ENCODE assay signal across 7 cellular contexts in the genomic region with DNA sequence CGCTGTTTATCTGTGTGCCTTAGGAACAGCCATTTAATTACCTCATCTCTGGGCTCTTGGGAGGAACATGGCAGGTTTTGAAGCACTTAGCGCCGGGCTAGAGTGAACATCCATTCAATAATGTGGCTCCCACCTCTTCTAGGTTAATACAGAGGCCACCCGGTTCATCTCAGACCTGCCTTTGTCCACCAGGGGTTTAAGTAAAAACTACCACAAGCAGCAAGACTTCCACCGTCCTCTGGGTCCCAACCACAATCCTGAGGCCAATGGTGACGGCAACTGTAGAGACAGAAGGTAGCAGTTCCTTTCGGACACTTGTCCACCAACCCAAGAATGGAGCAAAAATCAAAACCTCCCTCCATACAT. TPM values are rescaled to one million over a fixed set of nuclear protein-coding genes. Genes with fewer than 3 reads are reported as not detected.
DNase-seq lines count a peak whose midpoint lies in the region; ATAC-seq and TF ChIP-seq lines count a peak whose summit lies in the region.

No MANE protein-coding gene starts in this region.

- no peaks in the 10 kb centered on the region for H3K36me3 ChIP-seq in hepatocyte (replicated peaks; ENCODE audit: insufficient read depth, low read depth)

- peak overlapping the region; percentile 93 for H3K4me3 ChIP-seq in HFF-Myc (replicated peaks; ENCODE audit: low read depth, low read length)
- peak overlapping the region; percentile 97 for H3K4me3 ChIP-seq in WI38 (ENCODE audit: low read depth, low read length)
- peak overlapping the region; percentile 50 for H3K4me3 ChIP-seq in hepatocyte

- H3K27ac ChIP-seq in hepatocyte: peak overlapping the region; percentile 76

- H3K27ac Mint-ChIP-seq in stimulated activated effector memory CD8-positive, alpha-beta T cell treated with anti-CD3 and anti-CD28 coated beads, Interleukin-12 subunit alpha, Interleukin-12 subunit beta, amount 100 ng/mL, for 72 hours: peak overlapping the region; percentile 99

- 77% methylated on average over 7 of the region's 7 CpGs for WGBS in hepatocyte (ENCODE audit: low lambda C conversion rate, missing lambda C conversion rate)

- peak overlapping the region; percentile 20 for H2AFZ ChIP-seq in hepatocyte

- no peaks in the 10 kb centered on the region for H3K9me3 ChIP-seq in hepatocyte (ENCODE audit: low read depth)

- H4K20me1 ChIP-seq in hepatocyte (ENCODE audit: insufficient read depth, poor library complexity, severe bottlenecking): peaks cover 5% of the 10 kb centered on the region

- peaks cover 46% of the 10 kb centered on the region for H3K36me3 Mint-ChIP-seq in stimulated activated effector memory CD8-positive, alpha-beta T cell treated with anti-CD3 and anti-CD28 coated beads, Interleukin-12 subunit alpha, Interleukin-12 subunit beta, amount 100 ng/mL, for 72 hours

- ATAC-seq in stimulated activated effector memory CD8-positive, alpha-beta T cell treated with anti-CD3 and anti-CD28 coated beads, Interleukin-12 subunit alpha, Interleukin-12 subunit beta, amount 100 ng/mL, for 72 hours: no peak
- ATAC-seq in GM19023 (IDR thresholded peaks at IDR 0.05; ENCODE audit: unreplicated experiment): no peak

- no peaks in the 10 kb centered on the region for H3K9me3 Mint-ChIP-seq in stimulated activated effector memory CD8-positive, alpha-beta T cell treated with anti-CD3 and anti-CD28 coated beads, Interleukin-12 subunit alpha, Interleukin-12 subunit beta, amount 100 ng/mL, for 72 hours

- no peak for TF ChIP-seq CTCF in HFF-Myc (IDR thresholded peaks at IDR 0.05; ENCODE audit: low read depth, low read length, missing control alignments)
- TF ChIP-seq CTCF in WI38 (IDR thresholded peaks at IDR 0.05; ENCODE audit: low read depth, low read length): no peak
- no peak for TF ChIP-seq CTCF in hepatocyte (IDR thresholded peaks at IDR 0.05; ENCODE audit: poor library complexity)

- DNase-seq in HFF-Myc (ENCODE audit: extremely low read depth, low read depth): no peak
- DNase-seq in hepatocyte (ENCODE audit: low spot score): no peak
- DNase-seq in stimulated activated effector memory CD8-positive, alpha-beta T cell treated with anti-CD3 and anti-CD28 coated beads, Interleukin-12 subunit alpha, Interleukin-12 subunit beta, amount 100 ng/mL, for 72 hours (ENCODE audit: low spot score in 2 of 2): no peak
- DNase-seq in NCI-H2171 treated with DMSO at 0.1 percent for 48 hours (lab: John Stamatoyannopoulos, UW): no peak
- no peak for DNase-seq in NCI-H1694 (lab: John Stamatoyannopoulos, UW)

- H3K4me3 Mint-ChIP-seq in stimulated activated effector memory CD8-positive, alpha-beta T cell treated with anti-CD3 and anti-CD28 coated beads, Interleukin-12 subunit alpha, Interleukin-12 subunit beta, amount 100 ng/mL, for 72 hours: peak overlapping the region; percentile 97

- peak overlapping the region; percentile 79 for H3K4me2 ChIP-seq in hepatocyte

- H3K4me1 ChIP-seq in hepatocyte (ENCODE audit: insufficient read depth): peaks cover 11% of the 10 kb centered on the region

- H3K4me1 Mint-ChIP-seq in stimulated activated effector memory CD8-positive, alpha-beta T cell treated with anti-CD3 and anti-CD28 coated beads, Interleukin-12 subunit alpha, Interleukin-12 subunit beta, amount 100 ng/mL, for 72 hours: peaks cover 49% of the 10 kb centered on the region

- H3K79me2 ChIP-seq in hepatocyte: peaks cover 39% of the 10 kb centered on the region

- H3K9me2 ChIP-seq in hepatocyte (replicated peaks; ENCODE audit: insufficient read depth): no peaks in the 10 kb centered on the region

- no peaks in the 10 kb centered on the region for H3K27me3 ChIP-seq in hepatocyte

RNA-seq across cellular contexts. Expression of a gene that starts 0.9 kb away (rescaled TPM):
- 320 and 326 TPM in 2 replicates for total RNA-seq in hepatocyte
- polyA plus RNA-seq in hepatocyte: 393 and 405 TPM in 2 replicates

RNA-seq across cellular contexts. Expression of a gene that starts 28.8 kb away (rescaled TPM):
- total RNA-seq in hepatocyte: 60.5 and 73.2 TPM in 2 replicates
- 84.1 and 96.4 TPM in 2 replicates for polyA plus RNA-seq in hepatocyte

RNA-seq across cellular contexts. Expression of a gene that starts 55.7 kb away (rescaled TPM):
- total RNA-seq in hepatocyte: 0.23 and 0.36 TPM in 2 replicates
- 0.05 and 0.28 TPM in 2 replicates for polyA plus RNA-seq in hepatocyte
